ENCODE assay signal across 20 cellular contexts in genomic region chrX:96791559-96791958, GRCh38.
DNase-seq lines count a peak whose midpoint lies in the region; ATAC-seq and TF ChIP-seq lines count a peak whose summit lies in the region.
"Had no signal": no experiment of that assay in that cellular context is flagged by ENCODE, and none has a peak within 500 bp of the region (broad histone marks: within the 10 kb centered on the region; RNA-seq: fewer than 3 reads in every experiment).

No MANE protein-coding gene starts in this region.

- H3K9me3 ChIP-seq in esophagus squamous epithelium (no peaks in the 10 kb centered on the region), mesenchymal stem cell (ENCODE audit: control insufficient read depth, low read length) (no peaks in the 10 kb centered on the region)
- H3K9me3 ChIP-seq: HAP-1 had no signal

- no peak for TF ChIP-seq CTCF in cardiac fibroblast (IDR thresholded peaks at IDR 0.05; ENCODE audit: low read depth, low read length)
- TF ChIP-seq CTCF in esophagus squamous epithelium (IDR thresholded peaks at IDR 0.05), result no peak

- H3K18ac ChIP-seq in mesenchymal stem cell (ENCODE audit: low read depth in 1 of 2, low read length in 2 of 2), result no peak overlapping the region

- H3K4me1 ChIP-seq in esophagus squamous epithelium (no peaks in the 10 kb centered on the region), mesenchymal stem cell (ENCODE audit: control insufficient read depth, insufficient read depth, low read depth, low read length) (no peaks in the 10 kb centered on the region)

- H3K4me1 Mint-ChIP-seq in T-helper 2 cell treated with Interferon-gamma antibody and Interleukin-4, amounts not matched to agents 5 μg/mL and 100 μg/mL, for 36 hours (ENCODE audit: low read depth), result no peaks in the 10 kb centered on the region
- H3K4me1 Mint-ChIP-seq: activated B cell treated with CpG ODN at 0.5 μM for 24 hours; activated naive CD8-positive, alpha-beta T cell treated with anti-CD3 and anti-CD28 coated beads, Interleukin-2, amount 10 ng/mL, durations not matched to agents 7 days and 5 days; central memory CD8-positive, alpha-beta T cell; memory B cell; stimulated activated naive CD8-positive, alpha-beta T cell treated with anti-CD3 and anti-CD28 coated beads, Interleukin-15, amount 100 ng/mL, for 72 hours had no signal

- WGBS in esophagus squamous epithelium, 2 donors, result 51 to 59% methylated on average over 4 of the region's 4 CpGs
- 100% methylated on average over 4 of the region's 4 CpGs for WGBS in mesenchymal stem cell

- intact Hi-C loops in Right ventricle myocardium superior (cut with DNase I), result no loop called here
- intact Hi-C loops in cardiac septum (cut with DNase I), result no loop called here
- intact Hi-C loops in esophagus squamous epithelium (cut with DNase I), result no loop called here

- peaks cover 4% of the 10 kb centered on the region for H3K79me1 ChIP-seq in mesenchymal stem cell (replicated peaks; ENCODE audit: low read length, poor library complexity, severe bottlenecking)

- no peak for DNase-seq in Right ventricle myocardium superior
- no peak for DNase-seq in cardiac septum (ENCODE audit: low spot score)
- peak; percentile 54 to 74 for DNase-seq in cardiac fibroblast (ENCODE audit: low read depth in 2 of 2)
- peak; percentile 11 for DNase-seq in hepatic stellate cell (ENCODE audit: low spot score)
- DNase-seq in T-helper 2 cell treated with Interferon-gamma antibody and Interleukin-4, amounts not matched to agents 5 μg/mL and 100 μg/mL, for 36 hours (ENCODE audit: low spot score), result no peak
- no peak for DNase-seq in esophagus squamous epithelium (lab: John Stamatoyannopoulos, UW)
- no peak for DNase-seq in DMS79 treated with DMSO at 0.1 percent for 48 hours (lab: John Stamatoyannopoulos, UW)
- no peak for DNase-seq in mesenchymal stem cell
- DNase-seq: activated B cell treated with CpG ODN at 0.5 μM for 24 hours; activated naive CD8-positive, alpha-beta T cell treated with anti-CD3 and anti-CD28 coated beads, Interleukin-2, amount 10 ng/mL, durations not matched to agents 7 days and 5 days; effector memory CD4-positive, alpha-beta T cell; NCI-H1436; stimulated activated naive CD8-positive, alpha-beta T cell treated with anti-CD3 and anti-CD28 coated beads, Interleukin-15, amount 100 ng/mL, for 72 hours had no signal

- H3K23ac ChIP-seq in mesenchymal stem cell (ENCODE audit: low read length in 2 of 2), result no peak overlapping the region

- no peaks in the 10 kb centered on the region for H3K27me3 Mint-ChIP-seq in T-helper 2 cell treated with Interferon-gamma antibody and Interleukin-4, amounts not matched to agents 5 μg/mL and 100 μg/mL, for 36 hours (ENCODE audit: low read depth)
- H3K27me3 Mint-ChIP-seq: activated B cell treated with CpG ODN at 0.5 μM for 24 hours; activated naive CD8-positive, alpha-beta T cell treated with anti-CD3 and anti-CD28 coated beads, Interleukin-2, amount 10 ng/mL, durations not matched to agents 7 days and 5 days; central memory CD8-positive, alpha-beta T cell; memory B cell; progenitor cell of endocrine pancreas; stimulated activated naive CD8-positive, alpha-beta T cell treated with anti-CD3 and anti-CD28 coated beads, Interleukin-15, amount 100 ng/mL, for 72 hours had no signal

- H2BK5ac ChIP-seq in mesenchymal stem cell (ENCODE audit: low read depth, low read length, poor library complexity, severe bottlenecking), result no peak overlapping the region

- H3K36me3 ChIP-seq in esophagus squamous epithelium, result no peaks in the 10 kb centered on the region
- H3K36me3 ChIP-seq in mesenchymal stem cell (ENCODE audit: control insufficient read depth in 1 of 2, insufficient read depth in 2 of 2, low read depth in 1 of 2, low read length in 2 of 2), result no peaks in the 10 kb centered on the region
- H3K36me3 ChIP-seq: HAP-1 had no signal

- H3K4me3 ChIP-seq in cardiac fibroblast (replicated peaks in 1 of 2; ENCODE audit: low read depth in 2 of 2, low read length in 2 of 2), result no peak overlapping the region
- no peak overlapping the region for H3K4me3 ChIP-seq in esophagus squamous epithelium
- H3K4me3 ChIP-seq in mesenchymal stem cell (ENCODE audit: insufficient read depth in 1 of 2, low read depth in 1 of 2, low read length in 2 of 2), result no peak overlapping the region
- H3K4me3 ChIP-seq: HAP-1 had no signal

- H3K27ac ChIP-seq in esophagus squamous epithelium, result no peak overlapping the region
- H3K27ac ChIP-seq in mesenchymal stem cell (ENCODE audit: low read length, poor library complexity, severe bottlenecking), result no peak overlapping the region

- H3K27me3 ChIP-seq in esophagus squamous epithelium (no peaks in the 10 kb centered on the region), mesenchymal stem cell (ENCODE audit: control insufficient read depth in 1 of 2, insufficient read depth in 1 of 2, low read length in 2 of 2) (no peaks in the 10 kb centered on the region)

- H3K4me2 ChIP-seq in mesenchymal stem cell (ENCODE audit: low read length, poor library complexity, severe bottlenecking), result no peak overlapping the region

- no peak overlapping the region for H2AFZ ChIP-seq in mesenchymal stem cell (ENCODE audit: low read depth, low read length)

- no peak overlapping the region for H3K14ac ChIP-seq in mesenchymal stem cell (ENCODE audit: low read length in 2 of 2)

- no peaks in the 10 kb centered on the region for H3K36me3 Mint-ChIP-seq in T-helper 2 cell treated with Interferon-gamma antibody and Interleukin-4, amounts not matched to agents 5 μg/mL and 100 μg/mL, for 36 hours (ENCODE audit: low read depth)
- H3K36me3 Mint-ChIP-seq: activated naive CD8-positive, alpha-beta T cell treated with anti-CD3 and anti-CD28 coated beads, Interleukin-2, amount 10 ng/mL, durations not matched to agents 7 days and 5 days; memory B cell had no signal

- no peak for TF ChIP-seq POLR2A in esophagus squamous epithelium (IDR thresholded peaks at IDR 0.05)

- H2BK120ac ChIP-seq in mesenchymal stem cell (ENCODE audit: low read depth, low read length), result no peak overlapping the region

- ATAC-seq in Right ventricle myocardium superior (ENCODE audit: poor library complexity), result peak; percentile 91
- ATAC-seq: stimulated activated naive CD8-positive, alpha-beta T cell treated with anti-CD3 and anti-CD28 coated beads, Interleukin-15, amount 100 ng/mL, for 72 hours had no signal

- no peak overlapping the region for H3K27ac Mint-ChIP-seq in T-helper 2 cell treated with Interferon-gamma antibody and Interleukin-4, amounts not matched to agents 5 μg/mL and 100 μg/mL, for 36 hours
- H3K27ac Mint-ChIP-seq: activated B cell treated with CpG ODN at 0.5 μM for 24 hours; activated naive CD8-positive, alpha-beta T cell treated with anti-CD3 and anti-CD28 coated beads, Interleukin-2, amount 10 ng/mL, durations not matched to agents 7 days and 5 days; activated T-helper 1 cell treated with anti-CD3 and anti-CD28 coated beads, Interleukin-12 subunit alpha, Interleukin-12 subunit beta, Interleukin-2, Interleukin-4 antibody, amounts not matched to agents 30 ng/mL and 10 ng/mL and 1 ng/mL, durations not matched to agents 14 hours and 24 hours and 36 hours; memory B cell; nephron; progenitor cell of endocrine pancreas; stimulated activated naive CD8-positive, alpha-beta T cell treated with anti-CD3 and anti-CD28 coated beads, Interleukin-15, amount 100 ng/mL, for 72 hours; T-helper 1 cell treated with Interleukin-12 subunit alpha and Interleukin-12 subunit beta and Interleukin-4 antibody, amounts not matched to agents 30 μg/mL and 1 μg/mL, for 36 hours had no signal

- H3K9ac ChIP-seq in mesenchymal stem cell (ENCODE audit: low read length), result no peak overlapping the region

- no peaks in the 10 kb centered on the region for H3K9me3 Mint-ChIP-seq in T-helper 2 cell treated with Interferon-gamma antibody and Interleukin-4, amounts not matched to agents 5 μg/mL and 100 μg/mL, for 36 hours
- H3K9me3 Mint-ChIP-seq: activated B cell treated with CpG ODN at 0.5 μM for 24 hours; activated naive CD8-positive, alpha-beta T cell treated with anti-CD3 and anti-CD28 coated beads, Interleukin-2, amount 10 ng/mL, durations not matched to agents 7 days and 5 days; activated T-helper 1 cell treated with anti-CD3 and anti-CD28 coated beads, Interleukin-12 subunit alpha, Interleukin-12 subunit beta, Interleukin-2, Interleukin-4 antibody, amounts not matched to agents 30 ng/mL and 10 ng/mL and 1 ng/mL, durations not matched to agents 14 hours and 24 hours and 36 hours; central memory CD8-positive, alpha-beta T cell; memory B cell; nephron; stimulated activated naive CD8-positive, alpha-beta T cell treated with anti-CD3 and anti-CD28 coated beads, Interleukin-15, amount 100 ng/mL, for 72 hours; T-helper 1 cell treated with Interleukin-12 subunit alpha and Interleukin-12 subunit beta and Interleukin-4 antibody, amounts not matched to agents 30 μg/mL and 1 μg/mL, for 36 hours had no signal

- no peak overlapping the region for H3K4ac ChIP-seq in mesenchymal stem cell (ENCODE audit: low read depth in 1 of 2, low read length in 2 of 2)

- no peak overlapping the region for H2BK15ac ChIP-seq in mesenchymal stem cell (ENCODE audit: low read depth, poor library complexity, severe bottlenecking)

- no peak overlapping the region for H2BK12ac ChIP-seq in mesenchymal stem cell (ENCODE audit: low read length in 2 of 2)

- no peak overlapping the region for H2AK5ac ChIP-seq in mesenchymal stem cell (ENCODE audit: low read length, severe bottlenecking)

- no peak overlapping the region for H4K91ac ChIP-seq in mesenchymal stem cell (ENCODE audit: low read length)

- no peak overlapping the region for H3K4me3 Mint-ChIP-seq in T-helper 2 cell treated with Interferon-gamma antibody and Interleukin-4, amounts not matched to agents 5 μg/mL and 100 μg/mL, for 36 hours
- H3K4me3 Mint-ChIP-seq: activated B cell treated with CpG ODN at 0.5 μM for 24 hours; activated naive CD8-positive, alpha-beta T cell treated with anti-CD3 and anti-CD28 coated beads, Interleukin-2, amount 10 ng/mL, durations not matched to agents 7 days and 5 days; activated T-helper 1 cell treated with anti-CD3 and anti-CD28 coated beads, Interleukin-12 subunit alpha, Interleukin-12 subunit beta, Interleukin-2, Interleukin-4 antibody, amounts not matched to agents 30 ng/mL and 10 ng/mL and 1 ng/mL, durations not matched to agents 14 hours and 24 hours and 36 hours; central memory CD8-positive, alpha-beta T cell; memory B cell; nephron; stimulated activated naive CD8-positive, alpha-beta T cell treated with anti-CD3 and anti-CD28 coated beads, Interleukin-15, amount 100 ng/mL, for 72 hours; T-helper 1 cell treated with Interleukin-12 subunit alpha and Interleukin-12 subunit beta and Interleukin-4 antibody, amounts not matched to agents 30 μg/mL and 1 μg/mL, for 36 hours had no signal

- H4K8ac ChIP-seq in mesenchymal stem cell (ENCODE audit: low read length), result no peak overlapping the region

Comparison
In these comparisons a context has a peak if more than half of its experiments do, and no peak if none do; other contexts are left out.
1. DNase-seq: peak in cardiac fibroblast (2 of 2) and hepatic stellate cell (single experiment); none in Right ventricle myocardium superior (single experiment), cardiac septum (single experiment), T-helper 2 cell treated with Interferon-gamma antibody and Interleukin-4, amounts not matched to agents 5 μg/mL and 100 μg/mL, for 36 hours (single experiment), esophagus squamous epithelium (single experiment), DMS79 treated with DMSO at 0.1 percent for 48 hours (single experiment) and mesenchymal stem cell (single experiment).